Comparison of ENCODE assay signal across 14 cellular contexts in genomic region chr22:46740910-46741785, GRCh38. TPM values are rescaled to one million over a fixed set of nuclear protein-coding genes. Genes with fewer than 3 reads are reported as not detected.
DNase-seq lines count a peak whose midpoint lies in the region; ATAC-seq and TF ChIP-seq lines count a peak whose summit lies in the region.
"Had no signal": no experiment of that assay in that cellular context is flagged by ENCODE, and none has a peak within 500 bp of the region (broad histone marks: within the 10 kb centered on the region; RNA-seq: fewer than 3 reads in every experiment).

No MANE protein-coding gene starts in this region.

- H3K9me3 Mint-ChIP-seq in Caco-2 (ENCODE audit: unreplicated experiment): no peaks in the 10 kb centered on the region
- H3K9me3 Mint-ChIP-seq in neural crest cell: no peaks in the 10 kb centered on the region

- H3K4me1 Mint-ChIP-seq in Caco-2 (ENCODE audit: low read depth, unreplicated experiment): peaks cover 34% of the 10 kb centered on the region
- peaks cover 21% of the 10 kb centered on the region for H3K4me1 Mint-ChIP-seq in neural crest cell

- H3K4me3 Mint-ChIP-seq in Caco-2 (ENCODE audit: unreplicated experiment) (no peak overlapping the region), neural crest cell (peak overlapping the region; percentile 83)

- no TSS peak for BruUV-seq in Caco-2 (replicated peaks; lab: Mats Ljungman, UMichigan)

- POLR2A ChIA-PET in Caco-2 (lab: Charles Lee): no interaction called here

- peaks cover 10% of the 10 kb centered on the region; the same call in 1 of the 2 replicates for H3K9me3 ChIP-seq in Caco-2
- H3K9me3 ChIP-seq: adrenal gland had no signal

- intact Hi-C loops in Caco-2 (cut with micrococcal nuclease; ENCODE audit: unreplicated experiment): no loop called here
- intact Hi-C loops in Right ventricle myocardium superior (cut with DNase I): no loop called here

- no peaks in the 10 kb centered on the region for H3K36me3 ChIP-seq in Caco-2 (ENCODE audit: control insufficient read depth, insufficient read depth, low read length)
- H3K36me3 ChIP-seq: adrenal gland had no signal

- ATAC-seq in Right ventricle myocardium superior (ENCODE audit: poor library complexity) (peak; percentile 9), foreskin keratinocyte (no peak)
- ATAC-seq: SK-N-SH treated with all-trans-retinoic acid at 6 μM for 48 hours had no signal

- no peak overlapping the region for H3K4me3 ChIP-seq in Caco-2 (ENCODE audit: low read depth, low read length)
- H3K4me3 ChIP-seq: adrenal gland had no signal

- peaks cover 17% of the 10 kb centered on the region for H3K36me3 Mint-ChIP-seq in Caco-2 (ENCODE audit: insufficient read depth, unreplicated experiment)
- H3K36me3 Mint-ChIP-seq in neural crest cell (ENCODE audit: low read depth): no peaks in the 10 kb centered on the region

- DNase-seq in CD1c-positive myeloid dendritic cell (ENCODE audit: extremely low spot score) (peak; percentile 24), Caco-2 (no peak), Right ventricle myocardium superior (no peak), neural crest cell (ENCODE audit: low read depth, low spot score) (no peak), NCI-H1092 (lab: John Stamatoyannopoulos, UW) (no peak), foreskin keratinocyte (no peak), AG08395 (ENCODE audit: low spot score) (no peak)
- DNase-seq: DND-41; glutamatergic neuron; NCI-H1930; stimulated activated naive CD4-positive, alpha-beta T cell had no signal

- no peaks in the 10 kb centered on the region for H3K27me3 Mint-ChIP-seq in Caco-2 (ENCODE audit: insufficient read depth, unreplicated experiment)
- peaks cover 4% of the 10 kb centered on the region for H3K27me3 Mint-ChIP-seq in neural crest cell (ENCODE audit: low read depth)

- H3K27ac Mint-ChIP-seq in Caco-2 (ENCODE audit: unreplicated experiment): peak overlapping the region; percentile 26
- H3K27ac Mint-ChIP-seq in neural crest cell (ENCODE audit: unreplicated experiment): peak overlapping the region; percentile 50

- CTCF ChIA-PET in Caco-2 (lab: Charles Lee): interaction anchor here (0.9 to 1.0 kb wide), 2 partner anchors 58 to 62 kb away, joined by 3 to 10 read pairs; no protein-coding TSS in a partner anchor

- H3K4me1 ChIP-seq in Caco-2 (peaks cover 33% of the 10 kb centered on the region), foreskin keratinocyte (no peaks in the 10 kb centered on the region)

- H3K27ac ChIP-seq in foreskin keratinocyte: no peak overlapping the region
- H3K27ac ChIP-seq: adrenal gland, VCaP had no signal

- H3K27me3 ChIP-seq in Caco-2 (replicated peaks; ENCODE audit: control insufficient read depth, insufficient read depth, low read length) (no peaks in the 10 kb centered on the region), foreskin keratinocyte (no peaks in the 10 kb centered on the region)
- H3K27me3 ChIP-seq: adrenal gland had no signal

- no peak for TF ChIP-seq CTCF in Caco-2 (IDR thresholded peaks at IDR 0.05; ENCODE audit: insufficient read depth in 1 of 2, low read depth in 1 of 2, low read length in 1 of 2, severe bottlenecking in 1 of 2, unreplicated experiment in 1 of 2)
- no peak for TF ChIP-seq CTCF in neural crest cell (conservative IDR thresholded peaks at IDR 0.05)
- TF ChIP-seq CTCF in foreskin keratinocyte (conservative IDR thresholded peaks at IDR 0.05): no peak

RNA-seq across cellular contexts. Expression of gene CERK, which starts 3.1 kb away (rescaled TPM):
- total RNA-seq in Caco-2 (2022): 35.0 and 37.6 TPM in 2 replicates
- total RNA-seq in Right ventricle myocardium superior: 69.0 TPM
- 98.7 and 102 TPM in 2 replicates for total RNA-seq in neural crest cell
- total RNA-seq in foreskin keratinocyte: 18.2 and 19.3 TPM in 2 replicates
- 7.1 and 8.1 TPM in 2 replicates for polyA plus RNA-seq in foreskin keratinocyte

RNA-seq across cellular contexts. Expression of gene TBC1D22A, which starts 21.3 kb away (rescaled TPM):
- 26.7 and 32.6 TPM in 2 replicates for total RNA-seq in Caco-2 (2022)
- 14.0 TPM for total RNA-seq in Right ventricle myocardium superior
- 14.3 and 15.5 TPM in 2 replicates for total RNA-seq in neural crest cell
- total RNA-seq in foreskin keratinocyte: 17.5 and 18.7 TPM in 2 replicates
- 21.9 and 23.4 TPM in 2 replicates for polyA plus RNA-seq in foreskin keratinocyte
